ENCODE assay signal across 1 cellular context in the genomic region with DNA sequence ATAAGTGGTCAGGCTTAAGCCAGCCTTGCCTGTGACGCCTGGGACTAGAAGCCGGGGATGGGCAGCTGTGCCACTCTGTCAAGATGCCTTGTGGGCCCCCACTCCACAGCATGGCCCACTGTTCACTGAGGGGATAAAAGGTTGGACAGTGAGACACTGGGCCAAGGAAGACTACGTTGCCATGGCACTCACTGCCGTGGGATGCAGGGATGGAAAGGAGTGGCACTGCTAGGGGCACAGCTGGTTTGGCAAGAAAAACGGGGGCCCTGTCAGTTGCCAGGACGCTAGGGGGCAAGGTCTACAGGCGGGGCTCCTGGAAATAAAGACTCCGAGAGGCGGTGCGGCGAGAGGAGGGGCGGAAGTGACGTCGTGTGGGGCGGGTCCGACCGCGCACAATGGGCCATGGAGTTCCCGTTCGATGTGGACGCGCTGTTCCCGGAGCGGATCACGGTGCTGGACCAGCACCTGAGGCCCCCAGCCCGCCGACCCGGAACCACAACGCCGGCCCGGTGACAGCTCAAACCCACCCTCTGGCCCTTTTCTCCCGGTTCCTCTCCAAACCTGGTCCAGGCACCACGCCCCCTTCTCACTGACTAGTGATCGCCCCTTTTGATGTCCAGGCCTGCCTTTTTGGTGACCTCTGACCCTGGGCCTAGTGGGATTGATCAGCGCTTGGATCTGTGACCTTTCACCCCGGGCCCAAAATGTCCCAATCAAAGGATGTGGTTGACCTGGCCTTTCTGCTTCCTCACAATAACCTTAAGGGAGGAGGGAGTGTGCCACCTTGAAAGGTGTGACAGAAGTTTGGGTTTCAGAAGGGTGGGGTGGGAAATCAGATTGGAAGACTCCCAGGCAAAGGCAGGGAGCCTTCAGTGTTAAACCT.
TF ChIP-seq lines count a peak whose summit lies in the region.

A gene (plus strand): TSS at position 391 of the 883 bp plus-strand sequence.

TF ChIP-seq in K562, 482 proteins besides CTCF, POLR2A, EP300 and RAD21 (continued from another document):
- TF ChIP-seq, protein P1, sequence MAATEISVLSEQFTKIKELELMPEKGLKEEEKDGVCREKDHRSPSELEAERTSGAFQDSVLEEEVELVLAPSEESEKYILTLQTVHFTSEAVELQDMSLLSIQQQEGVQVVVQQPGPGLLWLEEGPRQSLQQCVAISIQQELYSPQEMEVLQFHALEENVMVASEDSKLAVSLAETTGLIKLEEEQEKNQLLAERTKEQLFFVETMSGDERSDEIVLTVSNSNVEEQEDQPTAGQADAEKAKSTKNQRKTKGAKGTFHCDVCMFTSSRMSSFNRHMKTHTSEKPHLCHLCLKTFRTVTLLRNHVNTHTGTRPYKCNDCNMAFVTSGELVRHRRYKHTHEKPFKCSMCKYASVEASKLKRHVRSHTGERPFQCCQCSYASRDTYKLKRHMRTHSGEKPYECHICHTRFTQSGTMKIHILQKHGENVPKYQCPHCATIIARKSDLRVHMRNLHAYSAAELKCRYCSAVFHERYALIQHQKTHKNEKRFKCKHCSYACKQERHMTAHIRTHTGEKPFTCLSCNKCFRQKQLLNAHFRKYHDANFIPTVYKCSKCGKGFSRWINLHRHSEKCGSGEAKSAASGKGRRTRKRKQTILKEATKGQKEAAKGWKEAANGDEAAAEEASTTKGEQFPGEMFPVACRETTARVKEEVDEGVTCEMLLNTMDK (IDR thresholded peaks at IDR 0.05; ENCODE audit: borderline replicate concordance, insufficient read depth, low read depth, low read length, poor library complexity, severe bottlenecking) = no peak
- no peak for TF ChIP-seq EHMT2 (IDR thresholded peaks at IDR 0.05)
- TF ChIP-seq BACH1 (tag; IDR thresholded peaks at IDR 0.05) = no peak
- no peak for TF ChIP-seq CHD1 (IDR thresholded peaks at IDR 0.05; ENCODE audit: low read length)
- TF ChIP-seq ZNF184 (CRISPR knock-in tag; IDR thresholded peaks at IDR 0.05) = no peak
- TF ChIP-seq, protein P2, sequence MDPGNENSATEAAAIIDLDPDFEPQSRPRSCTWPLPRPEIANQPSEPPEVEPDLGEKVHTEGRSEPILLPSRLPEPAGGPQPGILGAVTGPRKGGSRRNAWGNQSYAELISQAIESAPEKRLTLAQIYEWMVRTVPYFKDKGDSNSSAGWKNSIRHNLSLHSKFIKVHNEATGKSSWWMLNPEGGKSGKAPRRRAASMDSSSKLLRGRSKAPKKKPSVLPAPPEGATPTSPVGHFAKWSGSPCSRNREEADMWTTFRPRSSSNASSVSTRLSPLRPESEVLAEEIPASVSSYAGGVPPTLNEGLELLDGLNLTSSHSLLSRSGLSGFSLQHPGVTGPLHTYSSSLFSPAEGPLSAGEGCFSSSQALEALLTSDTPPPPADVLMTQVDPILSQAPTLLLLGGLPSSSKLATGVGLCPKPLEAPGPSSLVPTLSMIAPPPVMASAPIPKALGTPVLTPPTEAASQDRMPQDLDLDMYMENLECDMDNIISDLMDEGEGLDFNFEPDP (CRISPR knock-in tag; IDR thresholded peaks at IDR 0.05) = no peak
- TF ChIP-seq, protein P3, sequence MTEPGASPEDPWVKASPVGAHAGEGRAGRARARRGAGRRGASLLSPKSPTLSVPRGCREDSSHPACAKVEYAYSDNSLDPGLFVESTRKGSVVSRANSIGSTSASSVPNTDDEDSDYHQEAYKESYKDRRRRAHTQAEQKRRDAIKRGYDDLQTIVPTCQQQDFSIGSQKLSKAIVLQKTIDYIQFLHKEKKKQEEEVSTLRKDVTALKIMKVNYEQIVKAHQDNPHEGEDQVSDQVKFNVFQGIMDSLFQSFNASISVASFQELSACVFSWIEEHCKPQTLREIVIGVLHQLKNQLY (CRISPR knock-in tag; conservative IDR thresholded peaks at IDR 0.05) = 0 out of 4 replicates have a peak, but pooled peaks of 1 of the 2 experiments have one; percentile 39
